8 cellular contexts compared by ENCODE assay signal in genomic region chr2:97870396-97870843, GRCh38.
DNase-seq lines count a peak whose midpoint lies in the region; ATAC-seq, FAIRE-seq and TF ChIP-seq lines count a peak whose summit lies in the region.

No MANE protein-coding gene starts in this region.

- TF ChIP-seq EP300 in A549 (IDR thresholded peaks at IDR 0.05), result no peak

- H3K4me1 Mint-ChIP-seq in activated naive CD8-positive, alpha-beta T cell treated with anti-CD3 and anti-CD28 coated beads, Interleukin-2, amount 10 ng/mL, durations not matched to agents 7 days and 5 days, result peaks cover 26% of the 10 kb centered on the region

- CTCF ChIA-PET in A549 (lab: Yijun Ruan, JAX), result interaction anchor here (1.2 kb wide), 1 partner anchor 13 kb away, joined by 3 read pairs; no protein-coding TSS in a partner anchor

- no peak for TF ChIP-seq CTCF in A549 (IDR thresholded peaks at IDR 0.05)

- peak; percentile 43 to 73; a peak in 4 of 6 replicates for ATAC-seq in A549
- peak; percentile 98 for ATAC-seq in GM18508 (IDR thresholded peaks at IDR 0.05; ENCODE audit: insufficient read depth, unreplicated experiment)
- peak; percentile 99 for ATAC-seq in HG02943 (IDR thresholded peaks at IDR 0.05; ENCODE audit: low read depth, unreplicated experiment)
- peak; percentile 99 for ATAC-seq in activated naive CD8-positive, alpha-beta T cell treated with anti-CD3 and anti-CD28 coated beads, Interleukin-2, amount 10 ng/mL, durations not matched to agents 7 days and 5 days (ENCODE audit: low read depth)
- peak; percentile 95 for ATAC-seq in stimulated activated naive CD8-positive, alpha-beta T cell treated with anti-CD3 and anti-CD28 coated beads, Interleukin-15, Interleukin-2, amounts not matched to agents 100 U/mL and 50 U/mL, for 24 hours

- H3K27me3 Mint-ChIP-seq in activated naive CD8-positive, alpha-beta T cell treated with anti-CD3 and anti-CD28 coated beads, Interleukin-2, amount 10 ng/mL, durations not matched to agents 7 days and 5 days, result peaks cover 2% of the 10 kb centered on the region

- DNase-seq in A549 (ENCODE audit: low read depth in 1 of 2, low spot score in 1 of 2) (peak in 1 of 2 experiments; percentile 41), NCI-H69 (lab: John Stamatoyannopoulos, UW) (peak; percentile 38), kidney glomerular epithelial cell (lab: John Stamatoyannopoulos, UW) (peak; percentile 27), NCI-H526 (lab: John Stamatoyannopoulos, UW) (no peak)
- no peak for DNase-seq in activated naive CD8-positive, alpha-beta T cell treated with anti-CD3 and anti-CD28 coated beads, Interleukin-2, amount 10 ng/mL, durations not matched to agents 7 days and 5 days
- DNase-seq in stimulated activated naive CD8-positive, alpha-beta T cell treated with anti-CD3 and anti-CD28 coated beads, Interleukin-15, Interleukin-2, amounts not matched to agents 100 U/mL and 50 U/mL, for 24 hours, result peak; percentile 43

- no peak for TF ChIP-seq RAD21 in A549 (conservative IDR thresholded peaks at IDR 0.05 in 1 of 2, IDR thresholded peaks at IDR 0.05 in 1 of 2)

- FAIRE-seq in A549 (lab: Jason Lieb, UNC), result no peak

- no peak for TF ChIP-seq POLR2A in A549 (IDR thresholded peaks at IDR 0.05; ENCODE audit: low read length)

- POLR2A ChIA-PET in A549 (lab: Yijun Ruan, JAX), result interaction anchor here (0.9 kb wide), 1 partner anchor 126 kb away, joined by 3 read pairs; no protein-coding TSS in a partner anchor
- POLR2A ChIA-PET in activated naive CD8-positive, alpha-beta T cell treated with anti-CD3 and anti-CD28 coated beads, Interleukin-2, amount 10 ng/mL, durations not matched to agents 7 days and 5 days (lab: Charles Lee), result interaction anchor here (1.0 kb wide), 1 partner anchor 40 kb away, joined by 5 read pairs; no protein-coding TSS in a partner anchor

- peak overlapping the region; percentile 43 to 67; a peak in 5 of 6 replicates for H3K27ac ChIP-seq in A549

- peaks cover 11% of the 10 kb centered on the region for H3K9me3 Mint-ChIP-seq in activated naive CD8-positive, alpha-beta T cell treated with anti-CD3 and anti-CD28 coated beads, Interleukin-2, amount 10 ng/mL, durations not matched to agents 7 days and 5 days

- no peak overlapping the region for H3K4me3 ChIP-seq in A549

- H3K4me3 Mint-ChIP-seq in activated naive CD8-positive, alpha-beta T cell treated with anti-CD3 and anti-CD28 coated beads, Interleukin-2, amount 10 ng/mL, durations not matched to agents 7 days and 5 days, result peak overlapping the region; percentile 62

- H3K4me1 ChIP-seq in A549, result peaks cover 30% of the 10 kb centered on the region

- no peak overlapping the region for H3K27ac Mint-ChIP-seq in activated naive CD8-positive, alpha-beta T cell treated with anti-CD3 and anti-CD28 coated beads, Interleukin-2, amount 10 ng/mL, durations not matched to agents 7 days and 5 days

- H3K4me2 ChIP-seq in A549, result peak overlapping the region; percentile 65

- H3K9me3 ChIP-seq in A549, result peaks cover 17% of the 10 kb centered on the region; the same call in 2 of the 3 replicates

- WGBS in A549 (ENCODE audit: missing lambda C conversion rate), result 53% methylated on average over 4 of the region's 4 CpGs

- peaks cover 30% of the 10 kb centered on the region for H3K36me3 Mint-ChIP-seq in activated naive CD8-positive, alpha-beta T cell treated with anti-CD3 and anti-CD28 coated beads, Interleukin-2, amount 10 ng/mL, durations not matched to agents 7 days and 5 days

TF ChIP-seq in A549, 52 proteins besides CTCF, POLR2A, EP300 and RAD21:
- TF ChIP-seq MYC (IDR thresholded peaks at IDR 0.05; ENCODE audit: borderline replicate concordance, low read length) (no peak), HMGXB4 (CRISPR knock-in tag; IDR thresholded peaks at IDR 0.05; ENCODE audit: borderline replicate concordance) (no peak), NFE2L2 (conservative IDR thresholded peaks at IDR 0.05; ENCODE audit: low read length) (peak; percentile 3; the same call in 1 of the 2 replicates), MAFK (IDR thresholded peaks at IDR 0.05; ENCODE audit: partially characterized antibody) (peak; percentile 64)

Comparison
In these comparisons a context has a peak if more than half of its experiments do, and no peak if none do; other contexts are left out.
1. DNase-seq: peak in NCI-H69 (single experiment), kidney glomerular epithelial cell (single experiment) and stimulated activated naive CD8-positive, alpha-beta T cell treated with anti-CD3 and anti-CD28 coated beads, Interleukin-15, Interleukin-2, amounts not matched to agents 100 U/mL and 50 U/mL, for 24 hours (single experiment); none in activated naive CD8-positive, alpha-beta T cell treated with anti-CD3 and anti-CD28 coated beads, Interleukin-2, amount 10 ng/mL, durations not matched to agents 7 days and 5 days (single experiment) and NCI-H526 (0 of 2).
2. Peak in every context shown above with its lines, with median percentiles within 50 percentile points of each other: ATAC-seq.